Comparison of ENCODE assay signal across 20 cellular contexts in the genomic region with DNA sequence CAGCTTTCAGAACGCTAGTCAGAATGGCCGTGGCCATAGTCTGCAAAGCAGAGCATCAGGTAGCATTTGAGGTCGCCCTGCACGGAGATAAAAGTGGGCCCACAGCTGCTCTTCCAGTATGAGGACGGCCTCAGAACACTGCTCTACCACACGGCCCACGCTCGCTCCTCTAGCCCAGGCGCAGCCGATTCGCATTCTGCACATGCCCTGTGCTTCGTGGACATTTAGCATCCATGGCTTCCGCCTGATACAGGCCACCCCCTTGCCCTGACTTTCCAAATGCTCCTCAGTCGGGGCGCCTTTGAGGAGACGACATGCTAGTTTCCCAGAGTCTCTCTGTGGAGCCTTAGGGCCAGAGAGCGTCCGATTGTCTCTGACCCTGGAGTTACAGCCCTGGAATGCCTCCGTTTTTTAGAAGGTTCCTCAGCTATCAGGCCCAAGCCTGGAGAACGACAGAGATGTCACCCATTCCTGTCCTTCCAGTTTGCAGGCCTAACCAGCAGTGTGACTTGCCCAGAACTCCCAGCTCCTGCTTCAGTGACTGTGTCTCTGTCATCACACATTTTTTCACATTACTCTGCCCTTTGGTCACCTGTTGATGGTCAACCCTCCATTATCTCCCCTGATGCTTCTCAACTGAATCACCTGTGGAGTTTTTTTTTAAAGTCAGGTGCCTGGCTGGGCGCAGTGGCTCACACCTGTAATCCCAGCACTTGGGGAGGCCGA. TPM values are rescaled to one million over a fixed set of nuclear protein-coding genes. Genes with fewer than 3 reads are reported as not detected.
"Had no signal": no experiment of that assay in that cellular context is flagged by ENCODE, and none has a peak within 500 bp of the region (broad histone marks: within the 10 kb centered on the region; RNA-seq: fewer than 3 reads in every experiment).

No MANE protein-coding gene starts in this region.

- H3K4me2 ChIP-seq: smooth muscle cell had no signal

- H3K9me3 ChIP-seq: heart left ventricle, uterus had no signal

- H3K4me1 ChIP-seq: heart left ventricle, uterus had no signal

- H3K27ac ChIP-seq: heart left ventricle, uterus had no signal

- DNase-seq: activated CD4-positive, alpha-beta T cell treated with anti-CD3 and anti-CD28 coated beads for 4 hours; activated CD8-positive, alpha-beta T cell treated with anti-CD3 and anti-CD28 coated beads, Interleukin-2, amount 10 ng/mL, durations not matched to agents 7 days and 5 days; activated naive CD4-positive, alpha-beta T cell treated with Interleukin-2 at 50 U/mL for 16 hours; activated T-cell treated with anti-CD3 and anti-CD28 coated beads for 4 hours; aorta; effector memory CD4-positive, alpha-beta T cell; heart left ventricle; mammary epithelial cell; naive B cell; posterior cingulate gyrus; stimulated activated naive CD8-positive, alpha-beta T cell treated with anti-CD3 and anti-CD28 coated beads, Interleukin-15, amount 100 ng/mL, for 72 hours; T-helper 17 cell; uterus had no signal

- H3K27me3 ChIP-seq: uterus had no signal

- H3K36me3 ChIP-seq: heart left ventricle, uterus had no signal

- H3K4me3 ChIP-seq: heart left ventricle, smooth muscle cell, uterus had no signal

RNA-seq across cellular contexts. Expression of a gene that starts 14.3 kb away (rescaled TPM):
- total RNA-seq: activated CD8-positive, alpha-beta T cell treated with anti-CD3 and anti-CD28 coated beads, Interleukin-2, amount 10 ng/mL, durations not matched to agents 7 days and 5 days; activated T-helper 17 cell treated with anti-CD3 and anti-CD28 coated beads, Interleukin-2, amount 50 U/mL, for 72 hours; aorta; fibroblast of lung; frontal cortex; heart left ventricle; mammary epithelial cell; mononuclear cell; smooth muscle cell; T-helper 17 cell; temporal lobe; uterus; WTC11 had no signal
